In genomic region chr11:57407010-57407409, GRCh38 we compare ENCODE assay signal across 1 cellular context.
TF ChIP-seq lines count a peak whose summit lies in the region.

No MANE protein-coding gene starts in this region.

TF ChIP-seq in GM23338, 12 proteins besides CTCF, POLR2A, EP300 and RAD21 (continued from another document):
- TF ChIP-seq REST (IDR thresholded peaks at IDR 0.05; ENCODE audit: unreplicated experiment), result no peak
- TF ChIP-seq CREB1 (CRISPR knock-in tag; IDR thresholded peaks at IDR 0.05; ENCODE audit: low read depth), result no peak
- TF ChIP-seq STAT1 (IDR thresholded peaks at IDR 0.05; ENCODE audit: unreplicated experiment), result no peak
- TF ChIP-seq EZH2 (IDR thresholded peaks at IDR 0.05; ENCODE audit: low read depth, unreplicated experiment), result no peak
- TF ChIP-seq ZNF114 (CRISPR knock-in tag; IDR thresholded peaks at IDR 0.05), result no peak
